Comparison of ENCODE assay signal across 1 cellular context in genomic region chr2:206915136-206915535, GRCh38.
A peak's percentile ranks its signal among the peaks of the same experiment; 100 is the strongest.
TF ChIP-seq lines count a peak whose summit lies in the region.

No MANE protein-coding gene starts in this region.

TF ChIP-seq in K562, 482 proteins besides CTCF, POLR2A, EP300 and RAD21:
- TF ChIP-seq KDM1A (IDR thresholded peaks at IDR 0.05) (no peak), SPI1 (IDR thresholded peaks at IDR 0.05; ENCODE audit: borderline replicate concordance, low read depth, low read length) (peak; percentile 47; the same call in 1 of the 2 replicates), CBFA2T3 (IDR thresholded peaks at IDR 0.05) (0 out of 2 replicates have a peak, but pooled peaks have one; percentile 17), SRSF9 (IDR thresholded peaks at IDR 0.05; ENCODE audit: borderline replicate concordance, low read depth, low read length) (no peak), EHMT2 (IDR thresholded peaks at IDR 0.05) (no peak), SUPT5H (IDR thresholded peaks at IDR 0.05) (no peak), MECOM (CRISPR knock-in tag; IDR thresholded peaks at IDR 0.05) (no peak), PHB (CRISPR knock-in tag; IDR thresholded peaks at IDR 0.05) (no peak), SNIP1 (IDR thresholded peaks at IDR 0.05; ENCODE audit: low read depth) (no peak), PPARD (CRISPR knock-in tag; IDR thresholded peaks at IDR 0.05) (no peak), PHF20 (IDR thresholded peaks at IDR 0.05; ENCODE audit: partially characterized antibody) (no peak), PREB (CRISPR knock-in tag; IDR thresholded peaks at IDR 0.05) (no peak), FOSL1 (tag; conservative IDR thresholded peaks at IDR 0.05) (peak; percentile 68), RUNX1 (IDR thresholded peaks at IDR 0.05; ENCODE audit: low read depth) (no peak)
- TF ChIP-seq, protein P1, sequence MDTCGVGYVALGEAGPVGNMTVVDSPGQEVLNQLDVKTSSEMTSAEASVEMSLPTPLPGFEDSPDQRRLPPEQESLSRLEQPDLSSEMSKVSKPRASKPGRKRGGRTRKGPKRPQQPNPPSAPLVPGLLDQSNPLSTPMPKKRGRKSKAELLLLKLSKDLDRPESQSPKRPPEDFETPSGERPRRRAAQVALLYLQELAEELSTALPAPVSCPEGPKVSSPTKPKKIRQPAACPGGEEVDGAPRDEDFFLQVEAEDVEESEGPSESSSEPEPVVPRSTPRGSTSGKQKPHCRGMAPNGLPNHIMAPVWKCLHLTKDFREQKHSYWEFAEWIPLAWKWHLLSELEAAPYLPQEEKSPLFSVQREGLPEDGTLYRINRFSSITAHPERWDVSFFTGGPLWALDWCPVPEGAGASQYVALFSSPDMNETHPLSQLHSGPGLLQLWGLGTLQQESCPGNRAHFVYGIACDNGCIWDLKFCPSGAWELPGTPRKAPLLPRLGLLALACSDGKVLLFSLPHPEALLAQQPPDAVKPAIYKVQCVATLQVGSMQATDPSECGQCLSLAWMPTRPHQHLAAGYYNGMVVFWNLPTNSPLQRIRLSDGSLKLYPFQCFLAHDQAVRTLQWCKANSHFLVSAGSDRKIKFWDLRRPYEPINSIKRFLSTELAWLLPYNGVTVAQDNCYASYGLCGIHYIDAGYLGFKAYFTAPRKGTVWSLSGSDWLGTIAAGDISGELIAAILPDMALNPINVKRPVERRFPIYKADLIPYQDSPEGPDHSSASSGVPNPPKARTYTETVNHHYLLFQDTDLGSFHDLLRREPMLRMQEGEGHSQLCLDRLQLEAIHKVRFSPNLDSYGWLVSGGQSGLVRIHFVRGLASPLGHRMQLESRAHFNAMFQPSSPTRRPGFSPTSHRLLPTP (IDR thresholded peaks at IDR 0.05; ENCODE audit: borderline replicate concordance, extremely low read depth, insufficient read length), result no peak
TF ChIP-seq in K562: peak in this region for 3.
